8 cellular contexts compared by ENCODE assay signal in genomic region chr1:151047591-151047924, GRCh38. TPM values are rescaled to one million over a fixed set of nuclear protein-coding genes. Genes with fewer than 3 reads are reported as not detected.
A peak's percentile ranks its signal among the peaks of the same experiment; 100 is the strongest.
DNase-seq lines count a peak whose midpoint lies in the region; ATAC-seq and TF ChIP-seq lines count a peak whose summit lies in the region.

TSS of gene C1orf56 (plus strand) at chr1:151047751. CDS start at chr1:151047848, 97 bp downstream.

- peaks cover 38 to 72% (median 60%) of the 10 kb centered on the region in 11 experiments for H3K27me3 ChIP-seq in BLaER1 treated with 17β-estradiol and CSF1 and Interleukin-3, amounts not matched to agents 10 nM and 100 nM
- H3K27me3 ChIP-seq in adipocyte (replicated peaks; ENCODE audit: control insufficient read depth, insufficient read depth, low read length) (no peaks in the 10 kb centered on the region), osteoblast (ENCODE audit: insufficient read depth, low read length) (no peaks in the 10 kb centered on the region)

- intact Hi-C loops in Right ventricle myocardium superior (cut with DNase I) = no loop called here

- peak; percentile 90 for ATAC-seq in Right ventricle myocardium superior (ENCODE audit: poor library complexity)
- ATAC-seq in GM21528 (IDR thresholded peaks at IDR 0.05; ENCODE audit: low FRiP score, unreplicated experiment) = no peak

- H3K79me2 ChIP-seq in osteoblast (ENCODE audit: insufficient read depth, low read length) = peaks cover 3% of the 10 kb centered on the region

- peak within 1 kb of the TSS; percentile 47 to 68 (median 57) for H3K4me3 ChIP-seq in BLaER1 treated with 17β-estradiol and CSF1 and Interleukin-3, amounts not matched to agents 10 nM and 100 nM
- H3K4me3 ChIP-seq in Jurkat, Clone E6-1 (ENCODE audit: low read length) = peak within 1 kb of the TSS; percentile 37
- H3K4me3 ChIP-seq in adipocyte (ENCODE audit: low read length) (peak within 1 kb of the TSS; percentile 93), osteoblast (ENCODE audit: insufficient read depth, low read length) (peak within 1 kb of the TSS; percentile 88)

- peak within 1 kb of the TSS; percentile 73 to 99 (median 82) for H3K4me2 ChIP-seq in BLaER1 treated with 17β-estradiol and CSF1 and Interleukin-3, amounts not matched to agents 10 nM and 100 nM
- peak within 1 kb of the TSS; percentile 97 for H3K4me2 ChIP-seq in osteoblast (ENCODE audit: insufficient read depth, low read length)

- peaks cover 16 to 41% (median 30%) of the 10 kb centered on the region in 11 experiments for H3K36me3 ChIP-seq in BLaER1 treated with 17β-estradiol and CSF1 and Interleukin-3, amounts not matched to agents 10 nM and 100 nM
- H3K36me3 ChIP-seq in adipocyte (ENCODE audit: control insufficient read depth, insufficient read depth, low read length, severe bottlenecking) (peaks cover 17% of the 10 kb centered on the region), osteoblast (ENCODE audit: insufficient read depth, low read length) (peaks cover 23% of the 10 kb centered on the region)

- DNase-seq in GM19240 (ENCODE audit: insufficient read length, low spot score) = peak; percentile 35
- no peak for DNase-seq in Jurkat, Clone E6-1 (ENCODE audit: low read depth, low spot score)
- DNase-seq in SHP77 treated with DMSO at 0.1 percent for 48 hours (lab: John Stamatoyannopoulos, UW) = peak; percentile 60
- DNase-seq in adipocyte (ENCODE audit: low read depth) = peak; percentile 85
- DNase-seq in Right ventricle myocardium superior = peak; percentile 81
- DNase-seq in osteoblast (ENCODE audit: insufficient read length, low spot score, missing footprints) = peak; percentile 95

- H3K27ac ChIP-seq in BLaER1 treated with 17β-estradiol and CSF1 and Interleukin-3, amounts not matched to agents 10 nM and 100 nM = no peak within 1 kb of the TSS
- H3K27ac ChIP-seq in osteoblast (ENCODE audit: low read depth, low read length) = peak within 1 kb of the TSS; percentile 83

- TF ChIP-seq CTCF in osteoblast (IDR thresholded peaks at IDR 0.05; ENCODE audit: extremely low read depth, low read depth, low read length) = no peak

- peaks cover 11 to 28% (median 13%) of the 10 kb centered on the region in 10 experiments; a peak in 19 of 20 replicates for H3K4me1 ChIP-seq in BLaER1 treated with 17β-estradiol and CSF1 and Interleukin-3, amounts not matched to agents 10 nM and 100 nM
- H3K4me1 ChIP-seq in adipocyte (ENCODE audit: control insufficient read depth, insufficient read depth, low read length) (peaks cover 16% of the 10 kb centered on the region), osteoblast (ENCODE audit: insufficient read depth, low read length) (peaks cover 11% of the 10 kb centered on the region)

- H2AFZ ChIP-seq in osteoblast (ENCODE audit: low read length) = peak within 1 kb of the TSS; percentile 68

- H3K9ac ChIP-seq in BLaER1 treated with 17β-estradiol and CSF1 and Interleukin-3, amounts not matched to agents 10 nM and 100 nM = peak within 1 kb of the TSS; percentile 5 to 67 (median 39); a peak in 15 of 22 replicates
- H3K9ac ChIP-seq in adipocyte (ENCODE audit: low read length) = peak within 1 kb of the TSS; percentile 92

- H4K20me1 ChIP-seq in BLaER1 treated with 17β-estradiol and CSF1 and Interleukin-3, amounts not matched to agents 10 nM and 100 nM = peaks cover 29 to 61% (median 53%) of the 10 kb centered on the region in 11 experiments
- no peaks in the 10 kb centered on the region for H4K20me1 ChIP-seq in osteoblast (ENCODE audit: insufficient read depth, low read length)

- H3K9me3 ChIP-seq in BLaER1 treated with 17β-estradiol and CSF1 and Interleukin-3, amounts not matched to agents 10 nM and 100 nM (replicated peaks in 1 of 11) = peaks cover 0 to 9% (median 0%) of the 10 kb centered on the region in 11 experiments; a peak in 2 of 22 replicates
- H3K9me3 ChIP-seq in adipocyte (ENCODE audit: control insufficient read depth, low read length) (no peaks in the 10 kb centered on the region), osteoblast (ENCODE audit: low read depth, low read length) (no peaks in the 10 kb centered on the region)

RNA-seq across cellular contexts. Expression of gene C1orf56, which starts in this region (rescaled TPM):
- 0.92 TPM for polyA plus RNA-seq in Jurkat, Clone E6-1 (2012; ENCODE audit: insufficient read depth, insufficient read length)
- total RNA-seq in Right ventricle myocardium superior (7.3 TPM), osteoblast (4.4 and 5.4 TPM in 2 replicates)

Comparison
In these comparisons a context has a peak if more than half of its experiments do, and no peak if none do; other contexts are left out.
1. H3K4me3 ChIP-seq: peak in every context shown above with its lines; median percentile 93 in adipocyte; 88 in osteoblast; 57 in BLaER1 treated with 17β-estradiol and CSF1 and Interleukin-3, amounts not matched to agents 10 nM and 100 nM; 37 in Jurkat, Clone E6-1.